In the genomic region with DNA sequence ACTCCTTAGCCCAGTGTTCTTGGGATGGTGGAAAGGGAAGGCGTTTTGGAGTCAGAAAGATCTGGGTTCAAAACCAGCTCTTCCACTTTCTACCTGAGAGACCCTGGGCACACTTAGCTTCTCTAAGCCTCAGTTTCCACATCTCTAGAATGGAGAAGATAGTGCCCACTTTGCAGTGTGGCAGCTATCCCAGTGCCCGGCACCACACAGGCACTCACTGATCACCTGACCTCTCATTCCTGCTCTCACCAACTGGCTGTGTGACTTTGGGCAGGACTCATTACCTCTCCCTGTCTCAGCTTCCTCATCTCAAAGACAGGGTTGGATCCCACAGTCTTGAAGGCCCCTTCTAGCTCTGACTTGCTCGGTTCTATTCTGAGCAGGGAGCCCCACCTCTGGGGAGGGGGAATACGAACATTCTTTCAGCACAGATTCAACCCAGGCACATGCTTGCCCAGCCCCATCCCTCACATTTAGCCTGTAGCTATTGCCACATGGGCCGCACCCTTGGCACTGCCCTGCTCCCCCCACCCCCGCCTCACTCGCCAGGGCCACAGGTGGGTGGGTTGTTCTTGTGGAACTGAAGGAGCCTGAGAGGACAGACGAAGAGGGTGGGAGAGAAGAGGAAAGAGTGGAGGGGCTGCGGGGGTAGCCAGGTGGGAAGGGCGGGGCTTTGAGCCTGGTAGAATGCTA, we compare ENCODE assay signal across 15 cellular contexts. TPM values are rescaled to one million over a fixed set of nuclear protein-coding genes. Genes with fewer than 3 reads are reported as not detected.
A peak's percentile ranks its signal among the peaks of the same experiment; 100 is the strongest.
DNase-seq lines count a peak whose midpoint lies in the region; ATAC-seq and TF ChIP-seq lines count a peak whose summit lies in the region.
"Had no signal": no experiment of that assay in that cellular context is flagged by ENCODE, and none has a peak within 500 bp of the region (broad histone marks: within the 10 kb centered on the region; RNA-seq: fewer than 3 reads in every experiment).

No MANE protein-coding gene starts in this region.

- ATAC-seq in HG02852 (IDR thresholded peaks at IDR 0.05; ENCODE audit: unreplicated experiment), result no peak
- ATAC-seq: PC-3 had no signal

- no peaks in the 10 kb centered on the region for H3K79me1 ChIP-seq in mesendoderm (ENCODE audit: low read length)

- H3K9me3 ChIP-seq in suprapubic skin, result no peaks in the 10 kb centered on the region
- H3K9me3 ChIP-seq: BE2C had no signal

- H3K23ac ChIP-seq in mesendoderm (ENCODE audit: low read length), result no peak overlapping the region

- no peak for TF ChIP-seq EP300 in suprapubic skin (IDR thresholded peaks at IDR 0.05)

- H3K4me1 ChIP-seq in mesendoderm (ENCODE audit: control insufficient read depth, low read depth, low read length), result peaks cover 13% of the 10 kb centered on the region
- H3K4me1 ChIP-seq in suprapubic skin, result peaks cover 69% of the 10 kb centered on the region

- H4K8ac ChIP-seq in mesendoderm (ENCODE audit: low read depth, low read length), result no peak overlapping the region

- H3K4me3 ChIP-seq in mesendoderm (ENCODE audit: low read length) (no peak overlapping the region), suprapubic skin (peak overlapping the region; percentile 41)

- DNase-seq in NCI-H524 treated with DMSO at 0.1 percent for 48 hours (lab: John Stamatoyannopoulos, UW) (peak; percentile 38), ecto neural progenitor cell (ENCODE audit: low spot score) (peak; percentile 47), mesendoderm (no peak), suprapubic skin (ENCODE audit: low spot score in 2 of 2) (no peak), GM20000 (ENCODE audit: low spot score) (no peak), cerebellar cortex (ENCODE audit: low spot score) (no peak)
- DNase-seq: activated CD4-positive, alpha-beta T cell treated with anti-CD3 and anti-CD28 coated beads, Interleukin-2, amount 50 U/mL, for 48 hours; activated naive CD8-positive, alpha-beta T cell treated with anti-CD3 and anti-CD28 coated beads, Interleukin-2, amount 10 ng/mL, durations not matched to agents 7 days and 5 days; activated T-cell treated with anti-CD3 and anti-CD28 coated beads, Interleukin-2, amount 50 U/mL, for 24 hours; BE2C; effector CD4-positive, alpha-beta T cell; NCI-H1930; NCI-H526 treated with DMSO at 0.1 percent for 48 hours; PC-3 had no signal

- H3K27me3 ChIP-seq in mesendoderm (ENCODE audit: insufficient read depth, low read length, poor library complexity), result no peaks in the 10 kb centered on the region
- H3K27me3 ChIP-seq in suprapubic skin, result peaks cover 11% of the 10 kb centered on the region
- H3K27me3 ChIP-seq: BE2C had no signal

- no peak overlapping the region for H2BK15ac ChIP-seq in mesendoderm (replicated peaks; ENCODE audit: low read depth)

- H3K27ac ChIP-seq in mesendoderm (ENCODE audit: low read depth, low read length), result no peak overlapping the region
- peak overlapping the region; percentile 86 for H3K27ac ChIP-seq in suprapubic skin

- H2BK120ac ChIP-seq in mesendoderm (ENCODE audit: low read depth, low read length), result no peak overlapping the region

- peak overlapping the region; percentile 4 for H2AK5ac ChIP-seq in mesendoderm (ENCODE audit: low read length)

- no peak overlapping the region for H3K9ac ChIP-seq in mesendoderm (ENCODE audit: low read length)

- peak overlapping the region; percentile 91 for H3K18ac ChIP-seq in mesendoderm (ENCODE audit: low read length)

- no peaks in the 10 kb centered on the region for H3K79me2 ChIP-seq in mesendoderm (ENCODE audit: control insufficient read depth, insufficient read depth, low read length)

- no peak overlapping the region for H2BK5ac ChIP-seq in mesendoderm (ENCODE audit: low read length)

- H3K4me2 ChIP-seq in mesendoderm (ENCODE audit: low read length), result no peak overlapping the region

- no peak for TF ChIP-seq CTCF in suprapubic skin (IDR thresholded peaks at IDR 0.05)
- TF ChIP-seq CTCF in GM20000 (IDR thresholded peaks at IDR 0.05; ENCODE audit: extremely low read depth, missing control alignments), result no peak

- WGBS in mesendoderm (ENCODE audit: extremely low coverage, insufficient coverage, low lambda C conversion rate), result no CpG with 5 or more reads among the region's 10 CpGs
- 68% methylated on average over 10 of the region's 10 CpGs for WGBS in suprapubic skin

- H3K4ac ChIP-seq in mesendoderm (ENCODE audit: low read depth, low read length), result no peak overlapping the region

- H3K56ac ChIP-seq in mesendoderm (ENCODE audit: low read length), result peak overlapping the region; percentile 29

- no peak overlapping the region for H4K5ac ChIP-seq in mesendoderm (ENCODE audit: low read length)

- H3K36me3 ChIP-seq in mesendoderm (ENCODE audit: control insufficient read depth, insufficient read depth, low read length) (no peaks in the 10 kb centered on the region), suprapubic skin (no peaks in the 10 kb centered on the region)
- H3K36me3 ChIP-seq: BE2C had no signal

- no peak for TF ChIP-seq POLR2A in suprapubic skin (IDR thresholded peaks at IDR 0.05)

RNA-seq across cellular contexts. Expression of gene EPHB3, which starts 39.2 kb away (rescaled TPM):
- 2.4 TPM for polyA plus RNA-seq in mesendoderm (2013, experiment 1 of 2)
- polyA plus RNA-seq in mesendoderm (2013, experiment 2 of 2), result 1.9 TPM
- 100 to 1,000 TPM in 2 of 4 donors, 10 to 100 TPM in 2; 84.5 to 152 (median 108) TPM for total RNA-seq in suprapubic skin

Comparison
In these comparisons a context has a peak if more than half of its experiments do, and no peak if none do; other contexts are left out.
1. DNase-seq: peak in NCI-H524 treated with DMSO at 0.1 percent for 48 hours (single experiment) and ecto neural progenitor cell (single experiment); none in mesendoderm (single experiment), suprapubic skin (0 of 2), GM20000 (single experiment) and cerebellar cortex (single experiment).